In genomic region chr14:41609704-41610183, GRCh38 we compare ENCODE assay signal across 8 cellular contexts. TPM values are rescaled to one million over a fixed set of nuclear protein-coding genes. Genes with fewer than 3 reads are reported as not detected.
DNase-seq lines count a peak whose midpoint lies in the region; ATAC-seq and FAIRE-seq lines count a peak whose summit lies in the region.

No MANE protein-coding gene starts in this region.

- no peak overlapping the region for H3K23ac ChIP-seq in trophoblast cell (ENCODE audit: low read length)

- no peak overlapping the region for H2BK12ac ChIP-seq in trophoblast cell (ENCODE audit: low read length)

- H3K27me3 ChIP-seq in HUES6 (ENCODE audit: control insufficient read depth, insufficient read depth, low read length) (peaks cover 32% of the 10 kb centered on the region), trophoblast cell (ENCODE audit: insufficient read depth, low read length) (peaks cover 17% of the 10 kb centered on the region)

- H3K14ac ChIP-seq in trophoblast cell (ENCODE audit: low read length) = no peak overlapping the region

- H2AK5ac ChIP-seq in trophoblast cell (ENCODE audit: low read length) = no peak overlapping the region

- H3K27ac ChIP-seq in HUES6 (ENCODE audit: low read depth, low read length) = no peak overlapping the region
- H3K27ac ChIP-seq in trophoblast cell (ENCODE audit: low read depth, low read length) = no peak overlapping the region

- H3K18ac ChIP-seq in trophoblast cell (ENCODE audit: low read length) = no peak overlapping the region

- H3K4me3 ChIP-seq in HUES6 (ENCODE audit: low read depth, low read length) (peak overlapping the region; percentile 84), trophoblast cell (ENCODE audit: low read depth, low read length) (peak overlapping the region; percentile 54)

- peak overlapping the region; percentile 55 for H3K9ac ChIP-seq in HUES6 (ENCODE audit: low read length)
- H3K9ac ChIP-seq in trophoblast cell (ENCODE audit: low read length) = no peak overlapping the region

- FAIRE-seq in RCC 7860 (lab: Jason Lieb, UNC) (no peak), frontal cortex (lab: Jason Lieb, UNC) (no peak)

- H3K4ac ChIP-seq in trophoblast cell (ENCODE audit: low read depth, low read length) = no peak overlapping the region

- peak overlapping the region; percentile 72 for H3K4me2 ChIP-seq in trophoblast cell (ENCODE audit: low read length)

- DNase-seq in RCC 7860 (ENCODE audit: low spot score) (peak; percentile 21), frontal cortex (ENCODE audit: low spot score in 2 of 2) (peak; percentile 46), trophoblast cell (no peak)
- no peak for DNase-seq in stimulated activated CD4-positive, alpha-beta T cell treated with anti-CD3 and anti-CD28 coated beads, Interleukin-12 subunit alpha, Interleukin-12 subunit beta, amount 100 ng/mL, for 4 hours

- H3K9me3 ChIP-seq in HUES6 (ENCODE audit: control insufficient read depth, insufficient read depth, low read depth, low read length) = no peaks in the 10 kb centered on the region
- peaks cover 2% of the 10 kb centered on the region for H3K9me3 ChIP-seq in trophoblast cell (ENCODE audit: insufficient read depth, low read depth, low read length)

- H4K91ac ChIP-seq in trophoblast cell (ENCODE audit: low read depth, low read length) = no peak overlapping the region

- no peak overlapping the region for H4K8ac ChIP-seq in trophoblast cell (ENCODE audit: low read depth, low read length)

- ATAC-seq in HG03565 (IDR thresholded peaks at IDR 0.05; ENCODE audit: unreplicated experiment) (no peak), HG02870 (IDR thresholded peaks at IDR 0.05; ENCODE audit: unreplicated experiment) (no peak), HG03159 (IDR thresholded peaks at IDR 0.05; ENCODE audit: unreplicated experiment) (no peak)

- H3K4me1 ChIP-seq in HUES6 (ENCODE audit: control insufficient read depth, insufficient read depth, low read length) (peaks cover 8% of the 10 kb centered on the region; the same call in 1 of the 2 replicates), trophoblast cell (ENCODE audit: control insufficient read depth in 1 of 2, insufficient read depth in 2 of 2, low read length in 2 of 2) (peaks cover 13 to 15% of the 10 kb centered on the region in 2 experiments)

- peaks cover 16% of the 10 kb centered on the region for H3K79me1 ChIP-seq in trophoblast cell (ENCODE audit: low read length)

- H4K12ac ChIP-seq in trophoblast cell (ENCODE audit: low read depth, low read length) = no peak overlapping the region

- no peak overlapping the region for H2AFZ ChIP-seq in trophoblast cell (ENCODE audit: insufficient read depth, low read length, poor library complexity)

- H3K36me3 ChIP-seq in HUES6 (ENCODE audit: control insufficient read depth, insufficient read depth, low read length) = no peaks in the 10 kb centered on the region
- H3K36me3 ChIP-seq in trophoblast cell (ENCODE audit: control insufficient read depth in 1 of 2, insufficient read depth in 2 of 2, low read length in 2 of 2) = no peaks in the 10 kb centered on the region

- no peak overlapping the region for H2BK120ac ChIP-seq in trophoblast cell (ENCODE audit: insufficient read depth, low read length, poor library complexity)

- no CpG with 5 or more reads among the region's 24 CpGs for WGBS in trophoblast cell (ENCODE audit: extremely low coverage, insufficient coverage, insufficient read length)

- no peak overlapping the region for H2BK5ac ChIP-seq in trophoblast cell (ENCODE audit: low read depth, low read length, poor library complexity)

- peaks cover 8% of the 10 kb centered on the region for H3K79me2 ChIP-seq in trophoblast cell (ENCODE audit: control insufficient read depth, insufficient read depth, low read length, poor library complexity)

RNA-seq across cellular contexts. Expression of gene LRFN5, which starts 3.1 kb away (rescaled TPM):
- 66.9 TPM for total RNA-seq in frontal cortex
- polyA plus RNA-seq in trophoblast cell (2013) = 6.6 and 6.9 TPM in 2 replicates

Comparison
In these comparisons a context has a peak if more than half of its experiments do, and no peak if none do; other contexts are left out.
1. DNase-seq: peak in RCC 7860 (single experiment) and frontal cortex (2 of 2); none in trophoblast cell (0 of 2) and stimulated activated CD4-positive, alpha-beta T cell treated with anti-CD3 and anti-CD28 coated beads, Interleukin-12 subunit alpha, Interleukin-12 subunit beta, amount 100 ng/mL, for 4 hours (single experiment).